19 cellular contexts compared by ENCODE assay signal in genomic region chr3:172051957-172052354, GRCh38. TPM values are rescaled to one million over a fixed set of nuclear protein-coding genes. Genes with fewer than 3 reads are reported as not detected.
DNase-seq lines count a peak whose midpoint lies in the region; ATAC-seq, FAIRE-seq and TF ChIP-seq lines count a peak whose summit lies in the region.
"Had no signal": no experiment of that assay in that cellular context is flagged by ENCODE, and none has a peak within 500 bp of the region (broad histone marks: within the 10 kb centered on the region; RNA-seq: fewer than 3 reads in every experiment).

No MANE protein-coding gene starts in this region.

- 97% methylated on average over 4 of the region's 5 CpGs for WGBS in K562 (ENCODE audit: insufficient coverage, low coverage, missing lambda C conversion rate)

- H3K4me3 Mint-ChIP-seq in MCF 10A (ENCODE audit: unreplicated experiment) = no peak overlapping the region
- H3K4me3 Mint-ChIP-seq in T-cell = no peak overlapping the region
- H3K4me3 Mint-ChIP-seq: CD4-positive, alpha-beta T cell; IgD-negative memory B cell had no signal

- H3K79me2 ChIP-seq in K562 (ENCODE audit: control insufficient read depth, insufficient read depth, low read length) = peaks cover 82% of the 10 kb centered on the region

- H3K4me1 Mint-ChIP-seq in MCF 10A (ENCODE audit: insufficient read depth, unreplicated experiment) (peaks cover 15% of the 10 kb centered on the region), T-cell (peaks cover 28 to 31% (median 30%) of the 10 kb centered on the region in 3 donors)

- FAIRE-seq in K562 (lab: Jason Lieb, UNC) = no peak
- FAIRE-seq: GM12878, GM18507, H54 had no signal

- in situ Hi-C loops in K562 (cut with MboI) = no loop called here

- no peaks in the 10 kb centered on the region for H3K36me3 ChIP-seq in breast epithelium
- H3K36me3 ChIP-seq in BLaER1 = peaks cover 30% of the 10 kb centered on the region
- peaks cover 41% of the 10 kb centered on the region for H3K36me3 ChIP-seq in K562 (ENCODE audit: control insufficient read depth, insufficient read depth, low read length)
- peaks cover 13 to 30% (median 25%) of the 10 kb centered on the region in 5 donors for H3K36me3 ChIP-seq in subcutaneous abdominal adipose tissue (ENCODE audit: control insufficient read depth in 5 of 5, insufficient read depth in 5 of 5, low read length in 5 of 5)

- TF ChIP-seq RAD21 in K562 (CRISPR knock-in tag; conservative IDR thresholded peaks at IDR 0.05 in 1 of 2, IDR thresholded peaks at IDR 0.05 in 1 of 2) = no peak

- H3K4me3 ChIP-seq in breast epithelium (no peak overlapping the region), BLaER1 (no peak overlapping the region), K562 (no peak overlapping the region), subcutaneous abdominal adipose tissue (ENCODE audit: low read depth in 1 of 5, low read length in 5 of 5) (no peak overlapping the region)
- H3K4me3 ChIP-seq: GM12878, GM23248 had no signal

- H2AFZ ChIP-seq in K562 (ENCODE audit: low read depth, low read length) = no peak overlapping the region
- H2AFZ ChIP-seq: GM23248 had no signal

- H3K27ac ChIP-seq in breast epithelium = no peak overlapping the region
- H3K27ac ChIP-seq in BLaER1 = no peak overlapping the region
- H3K27ac ChIP-seq in K562 (ENCODE audit: extremely low read depth, low read depth, low read length) = peak overlapping the region; percentile 8; the same call in 1 of the 3 replicates
- H3K27ac ChIP-seq in subcutaneous abdominal adipose tissue (ENCODE audit: low read depth, low read length) = peak overlapping the region; percentile 15
- H3K27ac ChIP-seq: 22Rv1, GM23248 had no signal

- no peak for ATAC-seq in K562
- no peak for ATAC-seq in T-cell (replicated peaks in 1 of 4)
- ATAC-seq: GM12878, HCT116 had no signal

- H3K9me3 ChIP-seq in breast epithelium (no peaks in the 10 kb centered on the region), BLaER1 (no peaks in the 10 kb centered on the region), K562 (replicated peaks; ENCODE audit: control insufficient read depth, insufficient read depth, low read depth, low read length) (no peaks in the 10 kb centered on the region), subcutaneous abdominal adipose tissue (ENCODE audit: control insufficient read depth in 5 of 5, low read length in 5 of 5) (no peaks in the 10 kb centered on the region)

- H3K27me3 Mint-ChIP-seq in MCF 10A (ENCODE audit: insufficient read depth, unreplicated experiment) (no peaks in the 10 kb centered on the region), T-cell (no peaks in the 10 kb centered on the region)
- H3K27me3 Mint-ChIP-seq: CD4-positive, alpha-beta T cell; IgD-negative memory B cell had no signal

- DNase-seq in MCF 10A (ENCODE audit: unreplicated experiment) = no peak
- no peak for DNase-seq in breast epithelium (ENCODE audit: low spot score in 2 of 2)
- DNase-seq in K562 (ENCODE audit: extremely low read depth in 1 of 4, low spot score in 3 of 4) = no peak
- DNase-seq in T-cell = no peak
- DNase-seq in NCI-H2107 (lab: John Stamatoyannopoulos, UW) = no peak
- DNase-seq: ACHN; C1 segment of cervical spinal cord; Calu3; CD4-positive, alpha-beta T cell; DMS 273 treated with DMSO at 0.1 percent for 48 hours; GM23248 had no signal

- H3K9me1 ChIP-seq in K562 (ENCODE audit: control insufficient read depth, insufficient read depth, low read length) = no peaks in the 10 kb centered on the region

- H3K27me3 ChIP-seq in breast epithelium = no peaks in the 10 kb centered on the region
- no peaks in the 10 kb centered on the region for H3K27me3 ChIP-seq in BLaER1
- H3K27me3 ChIP-seq in K562 (ENCODE audit: control insufficient read depth in 2 of 2, insufficient read depth in 2 of 2, low read length in 2 of 2) = no peaks in the 10 kb centered on the region
- no peaks in the 10 kb centered on the region for H3K27me3 ChIP-seq in subcutaneous abdominal adipose tissue (ENCODE audit: control insufficient read depth in 5 of 5, insufficient read depth in 4 of 5, low read length in 5 of 5)

- peak overlapping the region; percentile 25; the same call in 1 of the 2 replicates for H3K4me2 ChIP-seq in BLaER1
- H3K4me2 ChIP-seq in K562 (ENCODE audit: insufficient read depth, low read length) = no peak overlapping the region

- H3K9ac ChIP-seq in BLaER1 (no peak overlapping the region), K562 (ENCODE audit: insufficient read depth in 1 of 2, low read depth in 2 of 2, low read length in 2 of 2) (no peak overlapping the region; a peak in 1 of 4 replicates), subcutaneous abdominal adipose tissue (ENCODE audit: low read length in 5 of 5) (no peak overlapping the region)
- H3K9ac ChIP-seq: GM23248 had no signal

- CTCF ChIA-PET in MCF 10A (lab: Yijun Ruan, JAX) = no interaction called here
- CTCF ChIA-PET in K562 (lab: Yijun Ruan, JAX; ENCODE audit: low intra/inter-chr PET ratio) = no interaction called here
- CTCF ChIA-PET in T-cell (lab: Charles Lee) = interaction anchor here (0.9 kb wide), 2 partner anchors 60 to 255 kb away, joined by 3 read pairs; no protein-coding TSS in a partner anchor

- no TSS peak for BruUV-seq in MCF 10A (replicated peaks; lab: Mats Ljungman, UMichigan)
- no TSS peak for BruUV-seq in K562 (replicated peaks; lab: Mats Ljungman, UMichigan)

- H3K27ac Mint-ChIP-seq in MCF 10A (ENCODE audit: low read depth, unreplicated experiment) = peak overlapping the region; percentile 49
- H3K27ac Mint-ChIP-seq in T-cell = no peak overlapping the region
- H3K27ac Mint-ChIP-seq: CD4-positive, alpha-beta T cell; IgD-negative memory B cell had no signal

- POLR2A ChIA-PET in MCF 10A (lab: Yijun Ruan, JAX) = interaction anchor here (0.9 to 1.2 kb wide), 2 partner anchors 10 kb away, joined by 3 read pairs; no protein-coding TSS in a partner anchor
- POLR2A ChIA-PET in K562 (lab: Yijun Ruan, JAX) = interaction anchor here (0.7 to 3.8 kb wide), 5 partner anchors 8 to 431 kb away, joined by 3 to 54 read pairs (median 5); no protein-coding TSS in a partner anchor
- POLR2A ChIA-PET in T-cell (lab: Charles Lee) = interaction anchor here in 1 of 2 donors (0.5 kb wide), 1 partner anchor 93 kb away, joined by 3 read pairs; no protein-coding TSS in a partner anchor

- H4K20me1 ChIP-seq in BLaER1 (peaks cover 22% of the 10 kb centered on the region), K562 (replicated peaks; ENCODE audit: control insufficient read depth, insufficient read depth, low read length) (0 out of 2 replicates have a peak, but pooled peaks cover 3% of the 10 kb centered on the region)

- no peak for TF ChIP-seq CTCF in MCF 10A (IDR thresholded peaks at IDR 0.05; ENCODE audit: unreplicated experiment)
- no peak for TF ChIP-seq CTCF in breast epithelium (IDR thresholded peaks at IDR 0.05)
- TF ChIP-seq CTCF in K562 (IDR thresholded peaks at IDR 0.05 in 2 of 3, conservative IDR thresholded peaks at IDR 0.05 in 1 of 3; ENCODE audit: insufficient read depth in 2 of 3, low read depth in 1 of 3, low read length in 3 of 3) = no peak

- H3K4me1 ChIP-seq in breast epithelium (peaks cover 0 to 7% of the 10 kb centered on the region in 2 donors), BLaER1 (peaks cover 28% of the 10 kb centered on the region), K562 (replicated peaks in 1 of 2; ENCODE audit: control insufficient read depth in 2 of 2, insufficient read depth in 2 of 2, low read length in 2 of 2) (0 out of 5 replicates have a peak, but pooled peaks cover 0 to 3% of the 10 kb centered on the region in 2 experiments), subcutaneous abdominal adipose tissue (ENCODE audit: control insufficient read depth in 5 of 5, insufficient read depth in 5 of 5, low read length in 5 of 5) (peaks cover 2 to 40% (median 29%) of the 10 kb centered on the region in 5 donors)

- no peaks in the 10 kb centered on the region for H3K9me3 Mint-ChIP-seq in MCF 10A (ENCODE audit: unreplicated experiment)
- no peaks in the 10 kb centered on the region for H3K9me3 Mint-ChIP-seq in T-cell

- intact Hi-C loops in MCF 10A (cut with micrococcal nuclease) = no loop called here
- intact Hi-C loops in breast epithelium (cut with DNase I; ENCODE audit: low total_unique reads) = no loop called here
- intact Hi-C loops in K562 (cut with micrococcal nuclease) = no loop called here

- TF ChIP-seq POLR2A in breast epithelium (IDR thresholded peaks at IDR 0.05) = no peak
- TF ChIP-seq POLR2A in K562 (conservative IDR thresholded peaks at IDR 0.05) = no peak

- H3K36me3 Mint-ChIP-seq in MCF 10A (ENCODE audit: insufficient read depth, unreplicated experiment) (peaks cover 66% of the 10 kb centered on the region), T-cell (peaks cover 37% of the 10 kb centered on the region)

- TF ChIP-seq EP300 in K562 (IDR thresholded peaks at IDR 0.05; ENCODE audit: low read length) = no peak

TF ChIP-seq in K562, 482 proteins besides CTCF, POLR2A, EP300 and RAD21 (continues in another document):
- TF ChIP-seq ZNF121 (CRISPR knock-in tag; conservative IDR thresholded peaks at IDR 0.05) = peak; percentile 71

RNA-seq across cellular contexts. Expression of gene FNDC3B, which starts 12.6 kb away (rescaled TPM):
- total RNA-seq in MCF 10A (2022) (149 TPM in 2 replicates), breast epithelium (100 to 1,000 TPM; 131 to 172 (median 149) TPM), K562 (2014; rRNA removed) (19.1 and 20.2 TPM in 2 replicates), K562 (2014; rRNA removed; fragmentation: Illumina TruSeq; extraction: Trizol) (23.8 and 29.5 TPM in 2 replicates), K562 (2015; rRNA removed; fragmentation: Illumina TruSeq; extraction: Trizol) (25.6 and 26.1 TPM in 2 replicates), K562 (2021) (29.5 and 35.8 TPM in 2 replicates), T-cell (10 to 100 TPM; 18.1 to 46.5 (median 23.5) TPM)
- total RNA-seq in K562 (2011; cell fraction: chromatin; rRNA removed; ENCODE audit: low replicate concordance) = 142 and 253 TPM in 2 replicates
- total RNA-seq in K562 (2011; cell fraction: nucleolus; rRNA removed) = 37.0 and 58.0 TPM in 2 replicates
- total RNA-seq in K562 (2011; cell fraction: nucleoplasm; rRNA removed) = 132 and 200 TPM in 2 replicates
- polyA plus RNA-seq in K562 (2011; rRNA removed) (10.9 and 12.1 TPM in 2 replicates), K562 (2014; fragmentation: Illumina TruSeq; extraction: Trizol) (14.0 and 16.2 TPM in 2 replicates), K562 (2014; fragmentation: Nextera tagmentation; extraction: Ambion mirVana) (10 to 100 TPM in 1 of 2 experiments, 1 to 10 TPM in 1; 7.0 to 10.5 TPM), K562 (2014; rRNA removed) (9.2 and 9.8 TPM in 2 replicates)
- 7.1 and 12.2 TPM in 2 replicates for polyA plus RNA-seq in K562 (2011; cell fraction: cytosol; rRNA removed)
- 46.5 and 50.1 TPM in 2 replicates for polyA plus RNA-seq in K562 (2011; cell fraction: nucleus; rRNA removed)
- polyA plus RNA-seq in K562 (2012) = 14.7 and 30.8 TPM in 2 replicates
- 46.1 and 71.6 TPM in 2 replicates for polyA minus RNA-seq in K562 (2011; rRNA and poly(A)+ RNA removed)
- 11.2 and 13.2 TPM in 2 replicates for polyA minus RNA-seq in K562 (2011; cell fraction: cytosol; rRNA and poly(A)+ RNA removed)
- polyA minus RNA-seq in K562 (2011; cell fraction: nucleus; rRNA and poly(A)+ RNA removed) = 59.6 and 111 TPM in 2 replicates

Comparison
In these comparisons a context has a peak if more than half of its experiments do, and no peak if none do; other contexts are left out.
1. H3K27ac ChIP-seq: peak in K562 (single experiment) and subcutaneous abdominal adipose tissue (single experiment); none in breast epithelium (0 of 2) and BLaER1 (single experiment).
2. CTCF ChIA-PET loops: an anchor here in T-cell (0.9 kb wide); none called in MCF 10A and K562.